ENCODE assay signal across 8 cellular contexts in genomic region chr1:19704247-19705113, GRCh38. TPM values are rescaled to one million over a fixed set of nuclear protein-coding genes. Genes with fewer than 3 reads are reported as not detected.
DNase-seq lines count a peak whose midpoint lies in the region; ATAC-seq and TF ChIP-seq lines count a peak whose summit lies in the region.

No MANE protein-coding gene starts in this region.

- peaks cover 4% of the 10 kb centered on the region for H3K4me1 ChIP-seq in psoas muscle

- H3K27me3 ChIP-seq in psoas muscle (ENCODE audit: insufficient read depth in 3 of 3, low read length in 2 of 3): no peaks in the 10 kb centered on the region

- 16 to 21% (median 20%) methylated on average over 19 of the region's 19 CpGs for WGBS in psoas muscle, 3 donors

- DNase-seq in DMS79 treated with DMSO at 0.1 percent for 48 hours (lab: John Stamatoyannopoulos, UW) (peak; percentile 28), HuH-7 (ENCODE audit: low spot score) (peak; percentile 83), SKM-1 treated with dmso at 0.1 percent for 144 hours (lab: John Stamatoyannopoulos, UW; ENCODE audit: unreplicated experiment) (peak; percentile 20), amniotic stem cell (lab: John Stamatoyannopoulos, UW) (peak; percentile 28), left ventricle myocardium superior (peak; percentile 79), psoas muscle (peak; percentile 67 to 85)
- no peak for DNase-seq in NK-92 treated with Interleukin-12 subunit alpha and Interleukin-12 subunit beta, amount 100 ng/mL, for 24 hours (lab: John Stamatoyannopoulos, UW)

- TF ChIP-seq CTCF in psoas muscle (IDR thresholded peaks at IDR 0.05): peak; percentile 90

- intact Hi-C loops in left ventricle myocardium superior (cut with micrococcal nuclease): no loop called here
- intact Hi-C loops in psoas muscle (cut with DNase I): loop anchor here (1.0 to 5.0 kb wide), 2 partner anchors 37 to 43 kb away; no protein-coding TSS in a partner anchor

- no peak overlapping the region for H3K27ac ChIP-seq in psoas muscle

- ATAC-seq in left ventricle myocardium superior (peak; percentile 93), psoas muscle (peak; percentile 92 to 94 (median 94)), GM21515 (IDR thresholded peaks at IDR 0.05; ENCODE audit: unreplicated experiment) (no peak)

- no peaks in the 10 kb centered on the region for H3K9me3 ChIP-seq in psoas muscle

- H3K4me3 ChIP-seq in psoas muscle: no peak overlapping the region

- H3K36me3 ChIP-seq in psoas muscle (ENCODE audit: insufficient read depth in 1 of 2, low read depth in 1 of 2): peaks cover 0 to 8% of the 10 kb centered on the region in 2 donors

RNA-seq across cellular contexts. Expression of gene HTR6, which starts 39.8 kb away (rescaled TPM):
- not detected for total RNA-seq in left ventricle myocardium superior
- not detected for total RNA-seq in psoas muscle
- not detected for polyA plus RNA-seq in psoas muscle
